Comparison of ENCODE assay signal across 35 cellular contexts in genomic region chr5:23136958-23137357, GRCh38.
"Had no signal": no experiment of that assay in that cellular context is flagged by ENCODE, and none has a peak within 500 bp of the region (broad histone marks: within the 10 kb centered on the region; RNA-seq: fewer than 3 reads in every experiment).

No MANE protein-coding gene starts in this region.

- H3K27ac Mint-ChIP-seq: activated CD4-positive, alpha-beta memory T cell treated with anti-CD3 and anti-CD28 coated beads, Interleukin-2, amount 10 ng/mL, durations not matched to agents 7 days and 5 days; activated CD4-positive, alpha-beta T cell treated with anti-CD3 and anti-CD28 coated beads for 36 hours; activated CD4-positive, alpha-beta T cell treated with anti-CD3 and anti-CD28 coated beads, Interleukin-2, amount 10 ng/mL, durations not matched to agents 7 days and 5 days; activated CD8-positive, alpha-beta memory T cell treated with anti-CD3 and anti-CD28 coated beads, Interleukin-2, amount 10 ng/mL, durations not matched to agents 7 days and 5 days; activated CD8-positive, alpha-beta T cell treated with anti-CD3 and anti-CD28 coated beads, Interleukin-2, amount 10 ng/mL, durations not matched to agents 7 days and 5 days; activated naive CD4-positive, alpha-beta T cell treated with anti-CD3 and anti-CD28 coated beads, Interleukin-2, amount 10 ng/mL, durations not matched to agents 7 days and 5 days; activated naive CD4-positive, alpha-beta T cell treated with anti-CD3 and anti-CD28 coated beads, Interleukin-2, amount 50 U/mL, for 24 hours; activated naive CD8-positive, alpha-beta T cell; activated naive CD8-positive, alpha-beta T cell treated with anti-CD3 and anti-CD28 coated beads, Interleukin-2, amount 10 ng/mL, durations not matched to agents 7 days and 5 days; activated naive CD8-positive, alpha-beta T cell treated with anti-CD3 and anti-CD28 coated beads, Interleukin-2, amount 50 U/mL, for 24 hours; activated T-cell treated with anti-CD3 and anti-CD28 coated beads, Interleukin-2, amount 50 U/mL, for 24 hours; activated T-helper 2 cell treated with anti-CD3 and anti-CD28 coated beads, Interferon-gamma antibody, Interleukin-2, Interleukin-4, amounts not matched to agents 10 μg/mL and 5 μg/mL and 100 μg/mL, durations not matched to agents 14 hours and 24 hours and 36 hours; T-helper 1 cell treated with Interleukin-12 subunit alpha and Interleukin-12 subunit beta and Interleukin-4 antibody, amounts not matched to agents 30 μg/mL and 1 μg/mL, for 36 hours; T-helper 2 cell treated with Interferon-gamma antibody and Interleukin-4, amounts not matched to agents 5 μg/mL and 100 μg/mL, for 36 hours; WTC11 had no signal

- H3K9me3 ChIP-seq: body of pancreas, breast epithelium had no signal

- ATAC-seq: activated CD4-positive, alpha-beta T cell treated with anti-CD3 and anti-CD28 coated beads for 36 hours; activated CD4-positive, CD25-positive, alpha-beta regulatory T cell treated with anti-CD3 and anti-CD28 coated beads, Interleukin-2, amount 50 U/mL, for 24 hours; activated CD8-positive, alpha-beta memory T cell treated with anti-CD3 and anti-CD28 coated beads, Interleukin-2, amount 10 ng/mL, durations not matched to agents 7 days and 5 days; activated CD8-positive, alpha-beta T cell treated with anti-CD3 and anti-CD28 coated beads, Interleukin-2, amount 10 ng/mL, durations not matched to agents 7 days and 5 days; activated naive CD8-positive, alpha-beta T cell treated with anti-CD3 and anti-CD28 coated beads, Interleukin-2, amount 50 U/mL, for 24 hours; body of pancreas; WTC11 had no signal

- DNase-seq: activated CD4-positive, alpha-beta memory T cell treated with anti-CD3 and anti-CD28 coated beads, Interleukin-2, amount 10 ng/mL, durations not matched to agents 7 days and 5 days; activated CD4-positive, alpha-beta T cell treated with anti-CD3 and anti-CD28 coated beads for 1 hour; activated CD4-positive, alpha-beta T cell treated with anti-CD3 and anti-CD28 coated beads for 36 hours; activated CD4-positive, alpha-beta T cell treated with anti-CD3 and anti-CD28 coated beads for 48 hours; activated CD4-positive, alpha-beta T cell treated with anti-CD3 and anti-CD28 coated beads, Interleukin-2, amount 10 ng/mL, durations not matched to agents 7 days and 5 days; activated CD4-positive, alpha-beta T cell treated with anti-CD3 and anti-CD28 coated beads, Interleukin-2, amount 50 U/mL, for 48 hours; activated CD4-positive, CD25-positive, alpha-beta regulatory T cell; activated CD8-positive, alpha-beta memory T cell treated with anti-CD3 and anti-CD28 coated beads for 24 hours; activated CD8-positive, alpha-beta memory T cell treated with anti-CD3 and anti-CD28 coated beads, Interleukin-2, amount 10 ng/mL, durations not matched to agents 7 days and 5 days; activated CD8-positive, alpha-beta memory T cell treated with anti-CD3 and anti-CD28 coated beads, Interleukin-2, amount 50 U/mL, for 48 hours; activated CD8-positive, alpha-beta T cell treated with anti-CD3 and anti-CD28 coated beads, Interleukin-2, amount 10 ng/mL, durations not matched to agents 7 days and 5 days; activated effector memory CD4-positive, alpha-beta T cell treated with Interleukin-2 at 50 U/mL for 16 hours; activated gamma-delta T cell; activated naive CD4-positive, alpha-beta T cell treated with anti-CD3 and anti-CD28 coated beads, Interleukin-2, amount 10 ng/mL, durations not matched to agents 7 days and 5 days; activated naive CD4-positive, alpha-beta T cell treated with Interleukin-2 at 50 U/mL for 16 hours; activated naive CD8-positive, alpha-beta T cell treated with anti-CD3 and anti-CD28 coated beads, Interleukin-2, amount 10 ng/mL, durations not matched to agents 7 days and 5 days; activated naive CD8-positive, alpha-beta T cell treated with anti-CD3 and anti-CD28 coated beads, Interleukin-2, amount 50 U/mL, for 24 hours; activated T-cell treated with anti-CD3 and anti-CD28 coated beads, Interleukin-2, amount 50 U/mL, for 24 hours; activated T-cell treated with anti-CD3 and anti-CD28 coated beads, Interleukin-2, amount 50 U/mL, for 48 hours; aorta; body of pancreas; brain microvascular endothelial cell; central memory CD4-positive, alpha-beta T cell; T-helper 1 cell; T-helper 2 cell; T-helper 9 cell had no signal

- H3K4me1 Mint-ChIP-seq: activated CD4-positive, alpha-beta memory T cell treated with anti-CD3 and anti-CD28 coated beads, Interleukin-2, amount 10 ng/mL, durations not matched to agents 7 days and 5 days; activated CD4-positive, alpha-beta T cell treated with anti-CD3 and anti-CD28 coated beads for 36 hours; activated CD4-positive, alpha-beta T cell treated with anti-CD3 and anti-CD28 coated beads, Interleukin-2, amount 10 ng/mL, durations not matched to agents 7 days and 5 days; activated CD8-positive, alpha-beta memory T cell treated with anti-CD3 and anti-CD28 coated beads, Interleukin-2, amount 10 ng/mL, durations not matched to agents 7 days and 5 days; activated naive CD4-positive, alpha-beta T cell treated with anti-CD3 and anti-CD28 coated beads, Interleukin-2, amount 10 ng/mL, durations not matched to agents 7 days and 5 days; activated naive CD4-positive, alpha-beta T cell treated with anti-CD3 and anti-CD28 coated beads, Interleukin-2, amount 50 U/mL, for 24 hours; activated naive CD8-positive, alpha-beta T cell treated with anti-CD3 and anti-CD28 coated beads, Interleukin-2, amount 10 ng/mL, durations not matched to agents 7 days and 5 days; activated naive CD8-positive, alpha-beta T cell treated with anti-CD3 and anti-CD28 coated beads, Interleukin-2, amount 50 U/mL, for 24 hours; WTC11 had no signal

- H3K27me3 Mint-ChIP-seq: activated CD4-positive, alpha-beta memory T cell treated with anti-CD3 and anti-CD28 coated beads, Interleukin-2, amount 10 ng/mL, durations not matched to agents 7 days and 5 days; activated CD4-positive, alpha-beta T cell treated with anti-CD3 and anti-CD28 coated beads for 36 hours; activated CD4-positive, alpha-beta T cell treated with anti-CD3 and anti-CD28 coated beads, Interleukin-2, amount 10 ng/mL, durations not matched to agents 7 days and 5 days; activated CD8-positive, alpha-beta memory T cell treated with anti-CD3 and anti-CD28 coated beads, Interleukin-2, amount 10 ng/mL, durations not matched to agents 7 days and 5 days; activated naive CD4-positive, alpha-beta T cell treated with anti-CD3 and anti-CD28 coated beads, Interleukin-2, amount 10 ng/mL, durations not matched to agents 7 days and 5 days; activated naive CD4-positive, alpha-beta T cell treated with anti-CD3 and anti-CD28 coated beads, Interleukin-2, amount 50 U/mL, for 24 hours; activated naive CD8-positive, alpha-beta T cell; activated naive CD8-positive, alpha-beta T cell treated with anti-CD3 and anti-CD28 coated beads, Interleukin-2, amount 10 ng/mL, durations not matched to agents 7 days and 5 days; activated naive CD8-positive, alpha-beta T cell treated with anti-CD3 and anti-CD28 coated beads, Interleukin-2, amount 50 U/mL, for 24 hours; activated T-cell treated with anti-CD3 and anti-CD28 coated beads, Interleukin-2, amount 50 U/mL, for 24 hours had no signal

- H3K36me3 ChIP-seq: brain microvascular endothelial cell, breast epithelium had no signal

- H3K4me3 ChIP-seq: body of pancreas, breast epithelium had no signal

- H3K36me3 Mint-ChIP-seq: activated CD8-positive, alpha-beta memory T cell treated with anti-CD3 and anti-CD28 coated beads, Interleukin-2, amount 10 ng/mL, durations not matched to agents 7 days and 5 days; activated naive CD4-positive, alpha-beta T cell treated with anti-CD3 and anti-CD28 coated beads, Interleukin-2, amount 10 ng/mL, durations not matched to agents 7 days and 5 days; activated naive CD4-positive, alpha-beta T cell treated with anti-CD3 and anti-CD28 coated beads, Interleukin-2, amount 50 U/mL, for 24 hours; activated naive CD8-positive, alpha-beta T cell; activated naive CD8-positive, alpha-beta T cell treated with anti-CD3 and anti-CD28 coated beads, Interleukin-2, amount 10 ng/mL, durations not matched to agents 7 days and 5 days; WTC11 had no signal

- H3K4me3 Mint-ChIP-seq: activated CD4-positive, alpha-beta memory T cell treated with anti-CD3 and anti-CD28 coated beads, Interleukin-2, amount 10 ng/mL, durations not matched to agents 7 days and 5 days; activated CD4-positive, alpha-beta T cell treated with anti-CD3 and anti-CD28 coated beads for 36 hours; activated CD4-positive, alpha-beta T cell treated with anti-CD3 and anti-CD28 coated beads, Interleukin-2, amount 10 ng/mL, durations not matched to agents 7 days and 5 days; activated CD8-positive, alpha-beta memory T cell treated with anti-CD3 and anti-CD28 coated beads, Interleukin-2, amount 10 ng/mL, durations not matched to agents 7 days and 5 days; activated CD8-positive, alpha-beta T cell treated with anti-CD3 and anti-CD28 coated beads, Interleukin-2, amount 10 ng/mL, durations not matched to agents 7 days and 5 days; activated naive CD4-positive, alpha-beta T cell treated with anti-CD3 and anti-CD28 coated beads, Interleukin-2, amount 10 ng/mL, durations not matched to agents 7 days and 5 days; activated naive CD4-positive, alpha-beta T cell treated with anti-CD3 and anti-CD28 coated beads, Interleukin-2, amount 50 U/mL, for 24 hours; activated naive CD8-positive, alpha-beta T cell; activated naive CD8-positive, alpha-beta T cell treated with anti-CD3 and anti-CD28 coated beads, Interleukin-2, amount 10 ng/mL, durations not matched to agents 7 days and 5 days; activated naive CD8-positive, alpha-beta T cell treated with anti-CD3 and anti-CD28 coated beads, Interleukin-2, amount 50 U/mL, for 24 hours; activated T-cell treated with anti-CD3 and anti-CD28 coated beads, Interleukin-2, amount 50 U/mL, for 24 hours; T-helper 1 cell treated with Interleukin-12 subunit alpha and Interleukin-12 subunit beta and Interleukin-4 antibody, amounts not matched to agents 30 μg/mL and 1 μg/mL, for 36 hours; T-helper 2 cell treated with Interferon-gamma antibody and Interleukin-4, amounts not matched to agents 5 μg/mL and 100 μg/mL, for 36 hours; WTC11 had no signal

- H3K27me3 ChIP-seq: body of pancreas, brain microvascular endothelial cell, breast epithelium had no signal

- H3K9me3 Mint-ChIP-seq: activated CD4-positive, alpha-beta T cell treated with anti-CD3 and anti-CD28 coated beads, Interleukin-2, amount 10 ng/mL, durations not matched to agents 7 days and 5 days; activated naive CD4-positive, alpha-beta T cell treated with anti-CD3 and anti-CD28 coated beads, Interleukin-2, amount 10 ng/mL, durations not matched to agents 7 days and 5 days; activated naive CD4-positive, alpha-beta T cell treated with anti-CD3 and anti-CD28 coated beads, Interleukin-2, amount 50 U/mL, for 24 hours; activated naive CD8-positive, alpha-beta T cell treated with anti-CD3 and anti-CD28 coated beads, Interleukin-2, amount 50 U/mL, for 24 hours; T-helper 1 cell treated with Interleukin-12 subunit alpha and Interleukin-12 subunit beta and Interleukin-4 antibody, amounts not matched to agents 30 μg/mL and 1 μg/mL, for 36 hours; WTC11 had no signal

- H3K27ac ChIP-seq: body of pancreas, brain microvascular endothelial cell, breast epithelium, VCaP had no signal

- H3K4me1 ChIP-seq: body of pancreas, breast epithelium had no signal
